Comparison of ENCODE assay signal across 12 cellular contexts in genomic region chr14:100340454-100340813, GRCh38. TPM values are rescaled to one million over a fixed set of nuclear protein-coding genes. Genes with fewer than 3 reads are reported as not detected.
DNase-seq lines count a peak whose midpoint lies in the region; ATAC-seq, FAIRE-seq and TF ChIP-seq lines count a peak whose summit lies in the region.
"Had no signal": no experiment of that assay in that cellular context is flagged by ENCODE, and none has a peak within 500 bp of the region (broad histone marks: within the 10 kb centered on the region; RNA-seq: fewer than 3 reads in every experiment).

No MANE protein-coding gene starts in this region.

- ATAC-seq in GM18505 (IDR thresholded peaks at IDR 0.05; ENCODE audit: unreplicated experiment) (no peak), Right ventricle myocardium superior (ENCODE audit: poor library complexity) (peak; percentile 54), HG03342 (IDR thresholded peaks at IDR 0.05; ENCODE audit: unreplicated experiment) (no peak)

- POLR2A ChIA-PET in activated CD4-positive, alpha-beta memory T cell treated with anti-CD3 and anti-CD28 coated beads for 36 hours (lab: Charles Lee): interaction anchor here (1.4 to 1.5 kb wide), 3 partner anchors 22 to 35 kb away, joined by 3 to 5 read pairs (median 5); a partner anchor contains a TSS

- no peak overlapping the region for H3K4me3 ChIP-seq in small intestine (ENCODE audit: low read depth in 1 of 2, low read length in 2 of 2)
- H3K4me3 ChIP-seq: pancreas had no signal

- peaks cover 71% of the 10 kb centered on the region for H3K36me3 Mint-ChIP-seq in activated CD4-positive, alpha-beta memory T cell treated with anti-CD3 and anti-CD28 coated beads for 36 hours

- no peak overlapping the region for H3K4me3 Mint-ChIP-seq in activated CD4-positive, alpha-beta memory T cell treated with anti-CD3 and anti-CD28 coated beads for 36 hours

- CTCF ChIA-PET in activated CD4-positive, alpha-beta memory T cell treated with anti-CD3 and anti-CD28 coated beads for 36 hours (lab: Charles Lee): interaction anchor here (1.2 to 2.5 kb wide), 2 partner anchors 33 to 37 kb away, joined by 5 to 6 read pairs; no protein-coding TSS in a partner anchor

- no peaks in the 10 kb centered on the region for H3K27me3 ChIP-seq in small intestine (ENCODE audit: control insufficient read depth in 2 of 2, insufficient read depth in 2 of 2, low read length in 2 of 2)
- H3K27me3 ChIP-seq: pancreas had no signal

- intact Hi-C loops in activated CD4-positive, alpha-beta memory T cell treated with anti-CD3 and anti-CD28 coated beads for 36 hours (cut with micrococcal nuclease): no loop called here
- intact Hi-C loops in Right ventricle myocardium superior (cut with DNase I): no loop called here

- peak overlapping the region; percentile 85 for H3K27ac Mint-ChIP-seq in activated CD4-positive, alpha-beta memory T cell treated with anti-CD3 and anti-CD28 coated beads for 36 hours

- no peak for FAIRE-seq in small intestine (lab: Jason Lieb, UNC)
- FAIRE-seq: kidney, pancreas had no signal

- H3K9me3 Mint-ChIP-seq in activated CD4-positive, alpha-beta memory T cell treated with anti-CD3 and anti-CD28 coated beads for 36 hours: no peaks in the 10 kb centered on the region

- peaks cover 5 to 10% of the 10 kb centered on the region in 2 donors for H3K36me3 ChIP-seq in small intestine (ENCODE audit: control insufficient read depth in 2 of 2, insufficient read depth in 2 of 2, low read length in 2 of 2)

- TF ChIP-seq POLR2A in GM18505 (IDR thresholded peaks at IDR 0.05; ENCODE audit: borderline replicate concordance, extremely low read depth, insufficient read depth, insufficient read length): peak; percentile 5

- H3K4me1 Mint-ChIP-seq in activated CD4-positive, alpha-beta memory T cell treated with anti-CD3 and anti-CD28 coated beads for 36 hours (ENCODE audit: low read depth): peaks cover 48% of the 10 kb centered on the region

- peak overlapping the region; percentile 42 to 63 for H3K27ac ChIP-seq in small intestine (ENCODE audit: low read depth in 1 of 2, low read length in 1 of 2)

- peak; percentile 8 for DNase-seq in activated CD4-positive, alpha-beta memory T cell treated with anti-CD3 and anti-CD28 coated beads for 36 hours
- DNase-seq in Right ventricle myocardium superior (no peak), small intestine (no peak), HCEC 1CT (no peak), OCI-M2 (lab: John Stamatoyannopoulos, UW; ENCODE audit: unreplicated experiment) (no peak), COLO829 (ENCODE audit: low spot score) (no peak)
- DNase-seq: activated CD4-positive, alpha-beta T cell treated with anti-CD3 and anti-CD28 coated beads, Interleukin-2, amount 50 U/mL, for 4 hours; kidney; NCI-H524 treated with DMSO at 0.1 percent for 48 hours had no signal

- 78 to 86% (median 79%) methylated on average over 6 of the region's 6 CpGs for WGBS in small intestine, 3 donors

- no peaks in the 10 kb centered on the region for H3K9me3 ChIP-seq in small intestine (ENCODE audit: control insufficient read depth, low read depth)
- H3K9me3 ChIP-seq: pancreas had no signal

- H3K27me3 Mint-ChIP-seq in activated CD4-positive, alpha-beta memory T cell treated with anti-CD3 and anti-CD28 coated beads for 36 hours: no peaks in the 10 kb centered on the region

- peaks cover 0 to 4% of the 10 kb centered on the region in 2 donors for H3K4me1 ChIP-seq in small intestine (ENCODE audit: control insufficient read depth in 2 of 2, insufficient read depth in 1 of 2, low read depth in 1 of 2, low read length in 1 of 2)

RNA-seq across cellular contexts. Expression of gene SLC25A47, which starts 17.3 kb away (rescaled TPM):
- total RNA-seq in activated CD4-positive, alpha-beta memory T cell treated with anti-CD3 and anti-CD28 coated beads for 36 hours: not detected
- not detected for total RNA-seq in Right ventricle myocardium superior
- polyA plus RNA-seq in small intestine: 1 to 10 TPM in 2 of 3 donors, under 1 TPM in 1; 0.54 to 1.6 (median 1.1) TPM
- total RNA-seq: kidney had no signal

RNA-seq across cellular contexts. Expression of gene SLC25A29, which starts 34.2 kb away (rescaled TPM):
- 10 to 100 TPM; 14.9 to 15.7 TPM for total RNA-seq in activated CD4-positive, alpha-beta memory T cell treated with anti-CD3 and anti-CD28 coated beads for 36 hours
- 17.6 TPM for total RNA-seq in Right ventricle myocardium superior
- polyA plus RNA-seq in small intestine: 10 to 100 TPM in 1 of 3 donors, 1 to 10 TPM in 2; 8.3 to 32.7 (median 10.0) TPM

RNA-seq across cellular contexts. Expression of gene WDR25, which starts 35.9 kb away (rescaled TPM):
- total RNA-seq in activated CD4-positive, alpha-beta memory T cell treated with anti-CD3 and anti-CD28 coated beads for 36 hours: 1 to 10 TPM; 6.6 to 7.5 TPM
- total RNA-seq in Right ventricle myocardium superior: 3.9 TPM
- 1 to 10 TPM; 3.4 to 6.7 (median 4.3) TPM for polyA plus RNA-seq in small intestine
